13 cellular contexts compared by ENCODE assay signal in genomic region chr2:168978461-168978861, GRCh38. TPM values are rescaled to one million over a fixed set of nuclear protein-coding genes. Genes with fewer than 3 reads are reported as not detected.
"Had no signal": no experiment of that assay in that cellular context is flagged by ENCODE, and none has a peak within 500 bp of the region (broad histone marks: within the 10 kb centered on the region; RNA-seq: fewer than 3 reads in every experiment).

No MANE protein-coding gene starts in this region.

- H3K36me3 ChIP-seq: heart left ventricle, left ventricle myocardium inferior, pancreas had no signal

- H3K27ac Mint-ChIP-seq: activated CD4-positive, alpha-beta memory T cell treated with anti-CD3 and anti-CD28 coated beads, Interleukin-2, amount 10 ng/mL, durations not matched to agents 7 days and 5 days; activated T-cell treated with anti-CD3 and anti-CD28 coated beads, Interleukin-2, amount 50 U/mL, for 72 hours had no signal

- H3K4me1 Mint-ChIP-seq: activated CD4-positive, alpha-beta memory T cell treated with anti-CD3 and anti-CD28 coated beads, Interleukin-2, amount 10 ng/mL, durations not matched to agents 7 days and 5 days had no signal

- ATAC-seq: activated T-cell treated with anti-CD3 and anti-CD28 coated beads, Interleukin-2, amount 50 U/mL, for 72 hours; heart left ventricle had no signal

- DNase-seq: activated CD4-positive, alpha-beta memory T cell treated with anti-CD3 and anti-CD28 coated beads, Interleukin-2, amount 10 ng/mL, durations not matched to agents 7 days and 5 days; activated naive CD4-positive, alpha-beta T cell; activated T-cell treated with anti-CD3 and anti-CD28 coated beads, Interleukin-2, amount 50 U/mL, for 72 hours; effector CD4-positive, alpha-beta T cell; heart left ventricle; left ventricle myocardium inferior; pancreas; retina; T-helper 9 cell had no signal

- H3K27ac ChIP-seq: heart left ventricle, left ventricle myocardium inferior, pancreas, VCaP had no signal

- H3K4me3 Mint-ChIP-seq: activated CD4-positive, alpha-beta memory T cell treated with anti-CD3 and anti-CD28 coated beads, Interleukin-2, amount 10 ng/mL, durations not matched to agents 7 days and 5 days; activated T-cell treated with anti-CD3 and anti-CD28 coated beads, Interleukin-2, amount 50 U/mL, for 72 hours; neural crest cell had no signal

- H3K27me3 ChIP-seq: heart left ventricle, pancreas had no signal

- H3K9me3 Mint-ChIP-seq: activated CD4-positive, alpha-beta memory T cell treated with anti-CD3 and anti-CD28 coated beads, Interleukin-2, amount 10 ng/mL, durations not matched to agents 7 days and 5 days; activated T-cell treated with anti-CD3 and anti-CD28 coated beads, Interleukin-2, amount 50 U/mL, for 72 hours had no signal

- H3K27me3 Mint-ChIP-seq: activated CD4-positive, alpha-beta memory T cell treated with anti-CD3 and anti-CD28 coated beads, Interleukin-2, amount 10 ng/mL, durations not matched to agents 7 days and 5 days had no signal

- H3K9me3 ChIP-seq: heart left ventricle, left ventricle myocardium inferior, pancreas had no signal

- H3K4me1 ChIP-seq: pancreas had no signal

- H3K4me3 ChIP-seq: heart left ventricle, left ventricle myocardium inferior, pancreas had no signal

RNA-seq across cellular contexts. Expression of gene ABCB11, which starts 52.7 kb away (rescaled TPM):
- total RNA-seq: activated CD4-positive, alpha-beta memory T cell treated with anti-CD3 and anti-CD28 coated beads, Interleukin-2, amount 10 ng/mL, durations not matched to agents 7 days and 5 days; activated T-cell treated with anti-CD3 and anti-CD28 coated beads, Interleukin-2, amount 50 U/mL, for 72 hours; fibroblast of lung; skeletal muscle tissue had no signal
- polyA plus RNA-seq: fibroblast of lung had no signal
